1 cellular context compared by ENCODE assay signal in genomic region chr20:288956-289692, GRCh38.
TF ChIP-seq lines count a peak whose summit lies in the region.

No MANE protein-coding gene starts in this region.

TF ChIP-seq in HCT116, 20 proteins besides CTCF, POLR2A, EP300 and RAD21 (continued from another document):
- TF ChIP-seq ELF1 (IDR thresholded peaks at IDR 0.05; ENCODE audit: borderline replicate concordance, low read depth), result no peak
